Comparison of ENCODE assay signal across 8 cellular contexts in genomic region chr1:201506573-201507567, GRCh38. TPM values are rescaled to one million over a fixed set of nuclear protein-coding genes. Genes with fewer than 3 reads are reported as not detected.
A peak's percentile ranks its signal among the peaks of the same experiment; 100 is the strongest.
DNase-seq lines count a peak whose midpoint lies in the region; ATAC-seq and TF ChIP-seq lines count a peak whose summit lies in the region.

CSRP1 (minus strand) TSS chr1:201507123; CDS start chr1:201496303, 10,820 bp downstream.

- no peaks in the 10 kb centered on the region for H3K27me3 Mint-ChIP-seq in activated CD4-positive, alpha-beta memory T cell treated with anti-CD3 and anti-CD28 coated beads for 36 hours

- peak; percentile 87 for ATAC-seq in HG03196 (IDR thresholded peaks at IDR 0.05; ENCODE audit: unreplicated experiment)

- peak; percentile 93 for TF ChIP-seq POLR2A in GM18951 (IDR thresholded peaks at IDR 0.05; ENCODE audit: extremely low read depth, insufficient read depth, insufficient read length)

- POLR2A ChIA-PET in activated CD4-positive, alpha-beta memory T cell treated with anti-CD3 and anti-CD28 coated beads for 36 hours (lab: Charles Lee): interaction anchor here (0.5 to 2.7 kb wide), 2 partner anchors 25 to 59 kb away, joined by 3 to 10 read pairs; no protein-coding TSS in a partner anchor

- intact Hi-C loops in activated CD4-positive, alpha-beta memory T cell treated with anti-CD3 and anti-CD28 coated beads for 36 hours (cut with micrococcal nuclease): loop anchor here (1.0 to 2.0 kb wide), 3 partner anchors 27 to 352 kb away; partner anchors contain the start of gene TMEM9

- H3K9me3 Mint-ChIP-seq in activated CD4-positive, alpha-beta memory T cell treated with anti-CD3 and anti-CD28 coated beads for 36 hours: no peaks in the 10 kb centered on the region

- peak within 1 kb of the TSS; percentile 91 for H3K4me3 Mint-ChIP-seq in activated CD4-positive, alpha-beta memory T cell treated with anti-CD3 and anti-CD28 coated beads for 36 hours

- peak within 1 kb of the TSS; percentile 83 for H3K27ac Mint-ChIP-seq in activated CD4-positive, alpha-beta memory T cell treated with anti-CD3 and anti-CD28 coated beads for 36 hours

- in situ Hi-C loops in GM18951 (cut with MboI; ENCODE audit: low sequenced_read_pairs, unreplicated experiment): no loop called here

- DNase-seq in AG08395 (ENCODE audit: low spot score) (peak; percentile 94), NCI-H510A treated with DMSO at 0.1 percent for 48 hours (lab: John Stamatoyannopoulos, UW) (peak; percentile 84), medulla oblongata (ENCODE audit: extremely low spot score) (peak; percentile 92)
- peak; percentile 89 for DNase-seq in activated CD4-positive, alpha-beta memory T cell treated with anti-CD3 and anti-CD28 coated beads for 36 hours
- peak; percentile 69 for DNase-seq in effector CD4-positive, alpha-beta T cell
- DNase-seq in stimulated activated CD8-positive, alpha-beta memory T cell treated with anti-CD3 and anti-CD28 coated beads, Interleukin-12 subunit alpha, Interleukin-12 subunit beta, amount 100 ng/mL, for 1 hour (ENCODE audit: low read depth): peak; percentile 67

- CTCF ChIA-PET in activated CD4-positive, alpha-beta memory T cell treated with anti-CD3 and anti-CD28 coated beads for 36 hours (lab: Charles Lee): interaction anchor here (1.0 to 7.6 kb wide), 6 partner anchors 11 to 72 kb away, joined by 3 to 73 read pairs (median 4); no protein-coding TSS in a partner anchor

- H3K4me1 Mint-ChIP-seq in activated CD4-positive, alpha-beta memory T cell treated with anti-CD3 and anti-CD28 coated beads for 36 hours (ENCODE audit: low read depth): peaks cover 37% of the 10 kb centered on the region

- H3K36me3 Mint-ChIP-seq in activated CD4-positive, alpha-beta memory T cell treated with anti-CD3 and anti-CD28 coated beads for 36 hours: no peaks in the 10 kb centered on the region

RNA-seq across cellular contexts. Expression of gene CSRP1, which starts in this region (rescaled TPM):
- 10 to 100 TPM; 48.4 to 51.8 TPM for total RNA-seq in activated CD4-positive, alpha-beta memory T cell treated with anti-CD3 and anti-CD28 coated beads for 36 hours

Comparison
In these comparisons a context has a peak if more than half of its experiments do, and no peak if none do; other contexts are left out.
1. Peak in every context shown above with its lines: DNase-seq and ATAC-seq.